ENCODE assay signal across 15 cellular contexts in genomic region chr1:168057921-168058320, GRCh38.
"Had no signal": no experiment of that assay in that cellular context is flagged by ENCODE, and none has a peak within 500 bp of the region (broad histone marks: within the 10 kb centered on the region; RNA-seq: fewer than 3 reads in every experiment).

No MANE protein-coding gene starts in this region.

- H3K9me3 ChIP-seq: lower lobe of right lung, thoracic aorta had no signal

- H3K4me1 Mint-ChIP-seq: stimulated activated naive CD8-positive, alpha-beta T cell treated with anti-CD3 and anti-CD28 coated beads, Interleukin-15, amount 100 ng/mL, for 72 hours had no signal

- DNase-seq: activated B cell treated with CpG ODN at 0.5 μM for 24 hours; activated CD4-positive, alpha-beta T cell treated with anti-CD3 and anti-CD28 coated beads, Interleukin-2, amount 10 ng/mL, durations not matched to agents 7 days and 5 days; activated effector memory CD4-positive, alpha-beta T cell treated with anti-CD3 and anti-CD28 coated beads, Interleukin-2, amount 50 U/mL, for 16 hours; activated T-cell treated with anti-CD3 and anti-CD28 coated beads, Interleukin-2, amount 50 U/mL, for 24 hours; anterior cingulate cortex; hypothalamus; lower lobe of right lung; naive B cell; stimulated activated CD4-positive, alpha-beta T cell treated with anti-CD3 and anti-CD28 coated beads, Interleukin-4, amount 100 ng/mL, for 4 hours; stimulated activated naive CD8-positive, alpha-beta T cell treated with anti-CD3 and anti-CD28 coated beads, Interleukin-15, amount 100 ng/mL, for 72 hours; T-helper 17 cell had no signal

- H3K4me1 ChIP-seq: lower lobe of right lung had no signal

- H3K4me3 Mint-ChIP-seq: activated B cell treated with CpG ODN at 0.5 μM for 24 hours; activated CD4-positive, alpha-beta T cell treated with anti-CD3 and anti-CD28 coated beads, Interleukin-2, amount 10 ng/mL, durations not matched to agents 7 days and 5 days; activated T-cell treated with anti-CD3 and anti-CD28 coated beads, Interleukin-2, amount 50 U/mL, for 24 hours; naive B cell; stimulated activated naive CD8-positive, alpha-beta T cell treated with anti-CD3 and anti-CD28 coated beads, Interleukin-15, amount 100 ng/mL, for 72 hours; T-helper 17 cell had no signal

- FAIRE-seq: endometrium had no signal

- ATAC-seq: activated naive CD4-positive, alpha-beta T cell treated with anti-CD3 and anti-CD28 coated beads, Interleukin-2, amount 50 U/mL, for 72 hours; lower lobe of right lung; stimulated activated naive CD8-positive, alpha-beta T cell treated with anti-CD3 and anti-CD28 coated beads, Interleukin-15, amount 100 ng/mL, for 72 hours; T-helper 17 cell had no signal

- H3K27ac ChIP-seq: lower lobe of right lung, skin epidermis, thoracic aorta had no signal

- H3K4me3 ChIP-seq: lower lobe of right lung, skin epidermis, thoracic aorta had no signal

- H3K36me3 Mint-ChIP-seq: activated naive CD4-positive, alpha-beta T cell treated with anti-CD3 and anti-CD28 coated beads, Interleukin-2, amount 50 U/mL, for 72 hours had no signal

- H3K27me3 Mint-ChIP-seq: activated B cell treated with CpG ODN at 0.5 μM for 24 hours; activated CD4-positive, alpha-beta T cell treated with anti-CD3 and anti-CD28 coated beads, Interleukin-2, amount 10 ng/mL, durations not matched to agents 7 days and 5 days; activated T-cell treated with anti-CD3 and anti-CD28 coated beads, Interleukin-2, amount 50 U/mL, for 24 hours; naive B cell; stimulated activated naive CD8-positive, alpha-beta T cell treated with anti-CD3 and anti-CD28 coated beads, Interleukin-15, amount 100 ng/mL, for 72 hours; T-helper 17 cell had no signal

- H3K27ac Mint-ChIP-seq: activated B cell treated with CpG ODN at 0.5 μM for 24 hours; activated CD4-positive, alpha-beta T cell treated with anti-CD3 and anti-CD28 coated beads, Interleukin-2, amount 10 ng/mL, durations not matched to agents 7 days and 5 days; activated naive CD4-positive, alpha-beta T cell treated with anti-CD3 and anti-CD28 coated beads, Interleukin-2, amount 50 U/mL, for 72 hours; activated T-cell treated with anti-CD3 and anti-CD28 coated beads, Interleukin-2, amount 50 U/mL, for 24 hours; stimulated activated naive CD8-positive, alpha-beta T cell treated with anti-CD3 and anti-CD28 coated beads, Interleukin-15, amount 100 ng/mL, for 72 hours; T-helper 17 cell had no signal

- H3K9me3 Mint-ChIP-seq: activated B cell treated with CpG ODN at 0.5 μM for 24 hours; activated CD4-positive, alpha-beta T cell treated with anti-CD3 and anti-CD28 coated beads, Interleukin-2, amount 10 ng/mL, durations not matched to agents 7 days and 5 days; activated naive CD4-positive, alpha-beta T cell treated with anti-CD3 and anti-CD28 coated beads, Interleukin-2, amount 50 U/mL, for 72 hours; naive B cell; stimulated activated naive CD8-positive, alpha-beta T cell treated with anti-CD3 and anti-CD28 coated beads, Interleukin-15, amount 100 ng/mL, for 72 hours had no signal
